In genomic region chr14:99422220-99423010, GRCh38 we compare ENCODE assay signal across 1 cellular context.
TF ChIP-seq lines count a peak whose summit lies in the region.

No MANE protein-coding gene starts in this region.

TF ChIP-seq in endothelial cell of umbilical vein, 7 proteins besides CTCF, POLR2A, EP300 and RAD21:
- no peak for TF ChIP-seq MYC (IDR thresholded peaks at IDR 0.05; ENCODE audit: low read depth, low read length)
- no peak for TF ChIP-seq MAX (IDR thresholded peaks at IDR 0.05; ENCODE audit: insufficient read depth, insufficient read length)
TF ChIP-seq in endothelial cell of umbilical vein: peak in this region for 0.
